8 cellular contexts compared by ENCODE assay signal in the genomic region with DNA sequence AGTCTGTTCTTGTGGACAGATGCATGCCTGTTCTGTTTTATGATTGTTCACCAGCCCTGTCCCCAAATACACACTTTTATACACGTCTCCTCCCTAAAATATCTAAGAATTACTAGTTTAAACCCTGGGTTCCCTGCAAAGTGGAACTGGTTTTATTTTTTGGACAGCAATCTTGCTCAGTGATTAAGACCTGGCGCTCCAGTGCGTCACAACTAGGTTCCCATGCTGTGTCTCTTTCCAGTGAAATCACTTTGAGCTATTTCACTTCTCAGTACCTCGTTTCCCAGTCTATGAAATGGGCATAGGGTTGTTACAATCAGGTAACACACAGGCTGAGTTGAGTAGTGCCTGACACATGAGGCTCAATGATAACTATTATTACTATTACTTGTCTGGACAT. TPM values are rescaled to one million over a fixed set of nuclear protein-coding genes. Genes with fewer than 3 reads are reported as not detected.
DNase-seq lines count a peak whose midpoint lies in the region; ATAC-seq and TF ChIP-seq lines count a peak whose summit lies in the region.

No MANE protein-coding gene starts in this region.

- H3K9me3 Mint-ChIP-seq in dendritic cell treated with granulocyte-macrophage colony-stimulating factor and Interleukin-4, amounts not matched to agents 40 ng/mL and 50 ng/mL, for 4 days = no peaks in the 10 kb centered on the region
- H3K9me3 Mint-ChIP-seq in nephron = no peaks in the 10 kb centered on the region

- no peaks in the 10 kb centered on the region for H3K27me3 ChIP-seq in BE2C

- H3K36me3 Mint-ChIP-seq in dendritic cell treated with granulocyte-macrophage colony-stimulating factor and Interleukin-4, amounts not matched to agents 40 ng/mL and 50 ng/mL, for 4 days (ENCODE audit: low read depth) = peaks cover 24% of the 10 kb centered on the region
- peaks cover 15% of the 10 kb centered on the region for H3K36me3 Mint-ChIP-seq in nephron (ENCODE audit: low read depth)

- H3K4me1 ChIP-seq in BE2C = peaks cover 8% of the 10 kb centered on the region

- peak overlapping the region; percentile 98 for H3K4me3 Mint-ChIP-seq in dendritic cell treated with granulocyte-macrophage colony-stimulating factor and Interleukin-4, amounts not matched to agents 40 ng/mL and 50 ng/mL, for 4 days
- H3K4me3 Mint-ChIP-seq in nephron = peak overlapping the region; percentile 98 to 99 (median 98)

- H3K27ac ChIP-seq in KOPT-K1 (ENCODE audit: low read depth, low read length, poor library complexity, severe bottlenecking) = peak overlapping the region; percentile 94

- peak overlapping the region; percentile 94 for H3K27ac Mint-ChIP-seq in dendritic cell treated with granulocyte-macrophage colony-stimulating factor and Interleukin-4, amounts not matched to agents 40 ng/mL and 50 ng/mL, for 4 days
- peak overlapping the region; percentile 49 to 97 (median 95) for H3K27ac Mint-ChIP-seq in nephron

- no peak for ATAC-seq in HG03139 (IDR thresholded peaks at IDR 0.05; ENCODE audit: unreplicated experiment)

- H3K36me3 ChIP-seq in BE2C = peaks cover 17% of the 10 kb centered on the region
- peaks cover 23% of the 10 kb centered on the region for H3K36me3 ChIP-seq in KOPT-K1 (ENCODE audit: insufficient read depth, low read length)

- H3K9me3 ChIP-seq in BE2C = no peaks in the 10 kb centered on the region
- no peaks in the 10 kb centered on the region for H3K9me3 ChIP-seq in KOPT-K1 (ENCODE audit: insufficient read depth, low read length, poor library complexity, severe bottlenecking)

- intact Hi-C loops in dendritic cell treated with granulocyte-macrophage colony-stimulating factor and Interleukin-4, amounts not matched to agents 40 ng/mL and 50 ng/mL, for 4 days (cut with micrococcal nuclease) = loop anchor here (5.0 to 10.0 kb wide), 2 partner anchors 65 to 138 kb away; no protein-coding TSS in a partner anchor

- DNase-seq in BE2C = no peak
- no peak for DNase-seq in iPS-NIHi11 (ENCODE audit: low spot score)
- DNase-seq in NCI-H1417 (lab: John Stamatoyannopoulos, UW) = no peak
- no peak for DNase-seq in superior temporal gyrus (ENCODE audit: extremely low spot score)

- H3K4me1 Mint-ChIP-seq in dendritic cell treated with granulocyte-macrophage colony-stimulating factor and Interleukin-4, amounts not matched to agents 40 ng/mL and 50 ng/mL, for 4 days (ENCODE audit: low read depth) = peaks cover 22% of the 10 kb centered on the region
- peaks cover 25% of the 10 kb centered on the region for H3K4me1 Mint-ChIP-seq in nephron

- no peaks in the 10 kb centered on the region for H3K27me3 Mint-ChIP-seq in dendritic cell treated with granulocyte-macrophage colony-stimulating factor and Interleukin-4, amounts not matched to agents 40 ng/mL and 50 ng/mL, for 4 days
- no peaks in the 10 kb centered on the region for H3K27me3 Mint-ChIP-seq in nephron (ENCODE audit: low read depth)

- H3K4me3 ChIP-seq in BE2C (ENCODE audit: low read depth, low read length) = peak overlapping the region; percentile 99

- TF ChIP-seq CTCF in BE2C (IDR thresholded peaks at IDR 0.05; ENCODE audit: low read depth, low read length) (no peak), nephron (IDR thresholded peaks at IDR 0.05; ENCODE audit: unreplicated experiment in 3 of 3) (no peak)

RNA-seq across cellular contexts. Expression of gene CEP20, which starts 1.1 kb away (rescaled TPM):
- polyA plus RNA-seq in BE2C (2012; ENCODE audit: insufficient read depth, insufficient read length, low read depth) = 39.7 TPM

RNA-seq across cellular contexts. Expression of gene MYH11, which starts 30.5 kb away (rescaled TPM):
- polyA plus RNA-seq in BE2C (2012; ENCODE audit: insufficient read depth, insufficient read length, low read depth) = 1.1 TPM
